32 cellular contexts compared by ENCODE assay signal in genomic region chr15:36782681-36783080, GRCh38.
"Had no signal": no experiment of that assay in that cellular context is flagged by ENCODE, and none has a peak within 500 bp of the region (broad histone marks: within the 10 kb centered on the region; RNA-seq: fewer than 3 reads in every experiment).

No MANE protein-coding gene starts in this region.

- H3K4me3 ChIP-seq: ascending aorta, breast epithelium, cardiac muscle cell, colonic mucosa had no signal

- H3K27ac Mint-ChIP-seq: activated B cell treated with CpG ODN at 0.5 μM for 24 hours; activated CD4-positive, alpha-beta memory T cell treated with anti-CD3 and anti-CD28 coated beads for 36 hours; activated CD4-positive, alpha-beta T cell treated with anti-CD3 and anti-CD28 coated beads for 36 hours; activated CD4-positive, alpha-beta T cell treated with anti-CD3 and anti-CD28 coated beads, Interleukin-2, amount 10 ng/mL, durations not matched to agents 24 days and 14 days; activated CD8-positive, alpha-beta memory T cell treated with anti-CD3 and anti-CD28 coated beads, Interleukin-2, amount 10 ng/mL, durations not matched to agents 7 days and 5 days; activated CD8-positive, alpha-beta T cell treated with anti-CD3 and anti-CD28 coated beads, Interleukin-2, amount 10 ng/mL, durations not matched to agents 7 days and 5 days; activated naive CD4-positive, alpha-beta T cell treated with anti-CD3 and anti-CD28 coated beads for 36 hours; activated naive CD4-positive, alpha-beta T cell treated with anti-CD3 and anti-CD28 coated beads, Interleukin-2, amount 50 U/mL, for 24 hours; activated naive CD8-positive, alpha-beta T cell treated with anti-CD3 and anti-CD28 coated beads for 36 hours; activated T-helper 1 cell treated with anti-CD3 and anti-CD28 coated beads, Interleukin-12 subunit alpha, Interleukin-12 subunit beta, Interleukin-2, Interleukin-4 antibody, amounts not matched to agents 30 ng/mL and 10 ng/mL and 1 ng/mL, durations not matched to agents 14 hours and 24 hours and 36 hours; activated T-helper 2 cell treated with anti-CD3 and anti-CD28 coated beads, Interferon-gamma antibody, Interleukin-2, Interleukin-4, amounts not matched to agents 10 μg/mL and 5 μg/mL and 100 μg/mL, durations not matched to agents 14 hours and 24 hours and 36 hours; T-helper 17 cell; T-helper 2 cell treated with Interferon-gamma antibody and Interleukin-4, amounts not matched to agents 5 μg/mL and 100 μg/mL, for 36 hours had no signal

- H3K9me3 ChIP-seq: ascending aorta, breast epithelium, colonic mucosa, gastroesophageal sphincter had no signal

- H3K27me3 ChIP-seq: ascending aorta, breast epithelium, cardiac muscle cell, colonic mucosa, gastroesophageal sphincter had no signal

- H3K4me1 ChIP-seq: ascending aorta, breast epithelium, colonic mucosa had no signal

- H3K4me1 Mint-ChIP-seq: activated B cell treated with CpG ODN at 0.5 μM for 24 hours had no signal

- ATAC-seq: activated CD4-positive, alpha-beta T cell treated with anti-CD3 and anti-CD28 coated beads for 36 hours; activated CD8-positive, alpha-beta memory T cell treated with anti-CD3 and anti-CD28 coated beads, Interleukin-2, amount 10 ng/mL, durations not matched to agents 7 days and 5 days; activated CD8-positive, alpha-beta T cell treated with anti-CD3 and anti-CD28 coated beads, Interleukin-2, amount 10 ng/mL, durations not matched to agents 7 days and 5 days; esophagus mucosa; gastroesophageal sphincter; T-helper 17 cell had no signal

- H3K36me3 Mint-ChIP-seq: activated CD8-positive, alpha-beta memory T cell treated with anti-CD3 and anti-CD28 coated beads, Interleukin-2, amount 10 ng/mL, durations not matched to agents 7 days and 5 days; activated naive CD8-positive, alpha-beta T cell treated with anti-CD3 and anti-CD28 coated beads for 36 hours had no signal

- H3K36me3 ChIP-seq: ascending aorta, breast epithelium, cardiac muscle cell, colonic mucosa, gastroesophageal sphincter, WERI-Rb-1 had no signal

- H3K27me3 Mint-ChIP-seq: activated B cell treated with CpG ODN at 0.5 μM for 24 hours; activated CD4-positive, alpha-beta memory T cell treated with anti-CD3 and anti-CD28 coated beads for 36 hours; activated CD4-positive, alpha-beta T cell treated with anti-CD3 and anti-CD28 coated beads for 36 hours; activated CD4-positive, alpha-beta T cell treated with anti-CD3 and anti-CD28 coated beads, Interleukin-2, amount 10 ng/mL, durations not matched to agents 24 days and 14 days; activated CD8-positive, alpha-beta memory T cell treated with anti-CD3 and anti-CD28 coated beads, Interleukin-2, amount 10 ng/mL, durations not matched to agents 7 days and 5 days; activated naive CD4-positive, alpha-beta T cell treated with anti-CD3 and anti-CD28 coated beads, Interleukin-2, amount 50 U/mL, for 24 hours; activated naive CD8-positive, alpha-beta T cell treated with anti-CD3 and anti-CD28 coated beads for 36 hours; brain; T-helper 17 cell had no signal

- H3K27ac ChIP-seq: ascending aorta, breast epithelium, cardiac muscle cell, colonic mucosa, gastroesophageal sphincter, WERI-Rb-1 had no signal

- DNase-seq: activated B cell treated with CpG ODN at 0.5 μM for 24 hours; activated CD4-positive, alpha-beta memory T cell treated with anti-CD3 and anti-CD28 coated beads for 36 hours; activated CD4-positive, alpha-beta T cell treated with anti-CD3 and anti-CD28 coated beads for 36 hours; activated CD4-positive, alpha-beta T cell treated with anti-CD3 and anti-CD28 coated beads, Interleukin-2, amount 10 ng/mL, durations not matched to agents 24 days and 14 days; activated CD4-positive, CD25-positive, alpha-beta regulatory T cell treated with anti-CD3 and anti-CD28 coated beads, Interleukin-2, amount 50 U/mL, for 72 hours; activated CD8-positive, alpha-beta memory T cell treated with anti-CD3 and anti-CD28 coated beads, Interleukin-2, amount 10 ng/mL, durations not matched to agents 7 days and 5 days; activated CD8-positive, alpha-beta memory T cell treated with anti-CD3 and anti-CD28 coated beads, Interleukin-2, amount 50 U/mL, for 4 hours; activated CD8-positive, alpha-beta T cell treated with anti-CD3 and anti-CD28 coated beads, Interleukin-2, amount 10 ng/mL, durations not matched to agents 7 days and 5 days; activated effector memory CD4-positive, alpha-beta T cell treated with anti-CD3 and anti-CD28 coated beads, Interleukin-2, amount 50 U/mL, for 16 hours; activated naive CD4-positive, alpha-beta T cell treated with anti-CD3 and anti-CD28 coated beads for 36 hours; activated naive CD8-positive, alpha-beta T cell treated with anti-CD3 and anti-CD28 coated beads for 36 hours; activated T-cell treated with anti-CD3 and anti-CD28 coated beads, Interleukin-2, amount 50 U/mL, for 1 hour; activated T-cell treated with anti-CD3 and anti-CD28 coated beads, Interleukin-2, amount 50 U/mL, for 48 hours; central memory CD4-positive, alpha-beta T cell; cerebellar nuclear complex; colonic mucosa; effector CD4-positive, alpha-beta T cell; foreskin melanocyte; T-helper 1 cell; T-helper 17 cell; T1000; WERI-Rb-1 had no signal

- H3K9me3 Mint-ChIP-seq: activated B cell treated with CpG ODN at 0.5 μM for 24 hours; activated CD4-positive, alpha-beta memory T cell treated with anti-CD3 and anti-CD28 coated beads for 36 hours; activated CD4-positive, alpha-beta T cell treated with anti-CD3 and anti-CD28 coated beads, Interleukin-2, amount 10 ng/mL, durations not matched to agents 24 days and 14 days; activated naive CD4-positive, alpha-beta T cell treated with anti-CD3 and anti-CD28 coated beads for 36 hours; activated naive CD4-positive, alpha-beta T cell treated with anti-CD3 and anti-CD28 coated beads, Interleukin-2, amount 50 U/mL, for 24 hours; activated naive CD8-positive, alpha-beta T cell treated with anti-CD3 and anti-CD28 coated beads for 36 hours; activated T-helper 1 cell treated with anti-CD3 and anti-CD28 coated beads, Interleukin-12 subunit alpha, Interleukin-12 subunit beta, Interleukin-2, Interleukin-4 antibody, amounts not matched to agents 30 ng/mL and 10 ng/mL and 1 ng/mL, durations not matched to agents 14 hours and 24 hours and 36 hours; activated T-helper 2 cell treated with anti-CD3 and anti-CD28 coated beads, Interferon-gamma antibody, Interleukin-2, Interleukin-4, amounts not matched to agents 10 μg/mL and 5 μg/mL and 100 μg/mL, durations not matched to agents 14 hours and 24 hours and 36 hours; brain; T-helper 2 cell treated with Interferon-gamma antibody and Interleukin-4, amounts not matched to agents 5 μg/mL and 100 μg/mL, for 36 hours had no signal

- H3K4me3 Mint-ChIP-seq: activated B cell treated with CpG ODN at 0.5 μM for 24 hours; activated CD4-positive, alpha-beta memory T cell treated with anti-CD3 and anti-CD28 coated beads for 36 hours; activated CD4-positive, alpha-beta T cell treated with anti-CD3 and anti-CD28 coated beads for 36 hours; activated CD4-positive, alpha-beta T cell treated with anti-CD3 and anti-CD28 coated beads, Interleukin-2, amount 10 ng/mL, durations not matched to agents 24 days and 14 days; activated CD8-positive, alpha-beta memory T cell treated with anti-CD3 and anti-CD28 coated beads, Interleukin-2, amount 10 ng/mL, durations not matched to agents 7 days and 5 days; activated CD8-positive, alpha-beta T cell treated with anti-CD3 and anti-CD28 coated beads, Interleukin-2, amount 10 ng/mL, durations not matched to agents 7 days and 5 days; activated naive CD4-positive, alpha-beta T cell treated with anti-CD3 and anti-CD28 coated beads for 36 hours; activated naive CD4-positive, alpha-beta T cell treated with anti-CD3 and anti-CD28 coated beads, Interleukin-2, amount 50 U/mL, for 24 hours; activated naive CD8-positive, alpha-beta T cell treated with anti-CD3 and anti-CD28 coated beads for 36 hours; activated T-helper 1 cell treated with anti-CD3 and anti-CD28 coated beads, Interleukin-12 subunit alpha, Interleukin-12 subunit beta, Interleukin-2, Interleukin-4 antibody, amounts not matched to agents 30 ng/mL and 10 ng/mL and 1 ng/mL, durations not matched to agents 14 hours and 24 hours and 36 hours; T-helper 2 cell treated with Interferon-gamma antibody and Interleukin-4, amounts not matched to agents 5 μg/mL and 100 μg/mL, for 36 hours had no signal
